21 cellular contexts compared by ENCODE assay signal in genomic region chr3:146395164-146395563, GRCh38.
"Had no signal": no experiment of that assay in that cellular context is flagged by ENCODE, and none has a peak within 500 bp of the region (broad histone marks: within the 10 kb centered on the region; RNA-seq: fewer than 3 reads in every experiment).

No MANE protein-coding gene starts in this region.

- H3K27me3 ChIP-seq: esophagus squamous epithelium, left lung, neural progenitor cell, right atrium auricular region, sigmoid colon, spleen, tibial nerve, upper lobe of left lung had no signal

- DNase-seq: effector memory CD4-positive, alpha-beta T cell; erythroblast; esophagus squamous epithelium; foreskin melanocyte; left cardiac atrium; left lung; mesenchymal stem cell; mucosa of descending colon; naive B cell; sigmoid colon; spleen; stimulated activated naive B cell treated with anti-CD40 and anti-IgM and Interleukin-4, amounts not matched to agents 10 μg/mL and 1 μg/mL and 100 μg/mL, for 72 hours; upper lobe of left lung had no signal

- H3K4me2 ChIP-seq: neural progenitor cell had no signal

- H3K36me3 ChIP-seq: esophagus squamous epithelium, left lung, neural progenitor cell, prostate gland, right atrium auricular region, sigmoid colon, spleen, thoracic aorta, tibial nerve, upper lobe of left lung had no signal

- H3K27ac ChIP-seq: coronary artery, esophagus squamous epithelium, left lung, neural progenitor cell, prostate gland, right atrium auricular region, sigmoid colon, spleen, thoracic aorta, tibial nerve, upper lobe of left lung had no signal

- ATAC-seq: left cardiac atrium; left lung; mucosa of descending colon; stimulated activated naive B cell treated with anti-CD40 and anti-IgM and Interleukin-4, amounts not matched to agents 10 μg/mL and 1 μg/mL and 100 μg/mL, for 72 hours had no signal

- H3K4me3 ChIP-seq: coronary artery, esophagus squamous epithelium, left lung, mucosa of descending colon, neural progenitor cell, prostate gland, right atrium auricular region, sigmoid colon, spleen, thoracic aorta, tibial nerve, upper lobe of left lung had no signal

- H3K4me1 ChIP-seq: left lung, neural progenitor cell, prostate gland, sigmoid colon, upper lobe of left lung had no signal

- H2AFZ ChIP-seq: neural progenitor cell had no signal

- FAIRE-seq: keratinocyte, urothelium cell line had no signal

- H3K9ac ChIP-seq: neural progenitor cell had no signal

- H3K9me3 ChIP-seq: esophagus squamous epithelium, left lung, mucosa of descending colon, prostate gland, right atrium auricular region, sigmoid colon, spleen, thoracic aorta, tibial nerve, upper lobe of left lung had no signal
